8 cellular contexts compared by ENCODE assay signal in genomic region chr1:108962681-108963051, GRCh38. TPM values are rescaled to one million over a fixed set of nuclear protein-coding genes. Genes with fewer than 3 reads are reported as not detected.
A peak's percentile ranks its signal among the peaks of the same experiment; 100 is the strongest.
DNase-seq lines count a peak whose midpoint lies in the region; ATAC-seq lines count a peak whose summit lies in the region.

No MANE protein-coding gene starts in this region.

- ATAC-seq in GM18511 (IDR thresholded peaks at IDR 0.05; ENCODE audit: unreplicated experiment) (peak; percentile 41), GM18520 (IDR thresholded peaks at IDR 0.05; ENCODE audit: unreplicated experiment) (no peak)
- no peak for ATAC-seq in activated naive CD8-positive, alpha-beta T cell treated with anti-CD3 and anti-CD28 coated beads, Interleukin-2, amount 50 U/mL, for 24 hours

- peak overlapping the region; percentile 84 for H3K4me3 Mint-ChIP-seq in activated naive CD8-positive, alpha-beta T cell treated with anti-CD3 and anti-CD28 coated beads, Interleukin-2, amount 50 U/mL, for 24 hours
- H3K4me3 Mint-ChIP-seq in immature natural killer cell: peak overlapping the region; percentile 87 to 90 (median 88)

- peaks cover 36% of the 10 kb centered on the region for H3K4me1 Mint-ChIP-seq in activated naive CD8-positive, alpha-beta T cell treated with anti-CD3 and anti-CD28 coated beads, Interleukin-2, amount 50 U/mL, for 24 hours
- H3K4me1 Mint-ChIP-seq in immature natural killer cell: peaks cover 30 to 37% of the 10 kb centered on the region in 2 donors

- H3K27me3 Mint-ChIP-seq in activated naive CD8-positive, alpha-beta T cell treated with anti-CD3 and anti-CD28 coated beads, Interleukin-2, amount 50 U/mL, for 24 hours: peaks cover 12% of the 10 kb centered on the region
- peaks cover 10 to 29% (median 27%) of the 10 kb centered on the region in 3 donors for H3K27me3 Mint-ChIP-seq in immature natural killer cell (ENCODE audit: low read depth in 3 of 3)

- H3K9me3 Mint-ChIP-seq in activated naive CD8-positive, alpha-beta T cell treated with anti-CD3 and anti-CD28 coated beads, Interleukin-2, amount 50 U/mL, for 24 hours: no peaks in the 10 kb centered on the region
- no peaks in the 10 kb centered on the region for H3K9me3 Mint-ChIP-seq in immature natural killer cell

- peak overlapping the region; percentile 77 for H3K27ac Mint-ChIP-seq in activated naive CD8-positive, alpha-beta T cell treated with anti-CD3 and anti-CD28 coated beads, Interleukin-2, amount 50 U/mL, for 24 hours
- peak overlapping the region; percentile 53 to 97 (median 93) for H3K27ac Mint-ChIP-seq in immature natural killer cell

- peak; percentile 4 for DNase-seq in NCI-H2171 (lab: John Stamatoyannopoulos, UW)
- peak; percentile 32 for DNase-seq in activated naive CD8-positive, alpha-beta T cell treated with anti-CD3 and anti-CD28 coated beads, Interleukin-2, amount 50 U/mL, for 24 hours
- no peak for DNase-seq in immature natural killer cell
- DNase-seq in stimulated activated CD4-positive, alpha-beta T cell treated with anti-CD3 and anti-CD28 coated beads, TNF-alpha, amount 100 ng/mL, for 4 hours (ENCODE audit: low read depth in 3 of 3): peak in 2 of 3 experiments; percentile 9 to 17
- DNase-seq in COLO829 (ENCODE audit: low spot score): no peak
- no peak for DNase-seq in SKM-1 (lab: John Stamatoyannopoulos, UW; ENCODE audit: unreplicated experiment)

- H3K36me3 Mint-ChIP-seq in activated naive CD8-positive, alpha-beta T cell treated with anti-CD3 and anti-CD28 coated beads, Interleukin-2, amount 50 U/mL, for 24 hours (ENCODE audit: low read depth): peaks cover 17% of the 10 kb centered on the region
- peaks cover 10 to 20% (median 20%) of the 10 kb centered on the region in 3 donors for H3K36me3 Mint-ChIP-seq in immature natural killer cell

RNA-seq across cellular contexts. Expression of gene CLCC1, which starts 0.6 kb away (rescaled TPM):
- 10 to 100 TPM in 2 of 3 donors, 1 to 10 TPM in 1; 9.8 to 13.4 (median 10.7) TPM for polyA plus RNA-seq in immature natural killer cell

Comparison
In these comparisons a context has a peak if more than half of its experiments do, and no peak if none do; other contexts are left out.
1. DNase-seq: peak in NCI-H2171 (single experiment), activated naive CD8-positive, alpha-beta T cell treated with anti-CD3 and anti-CD28 coated beads, Interleukin-2, amount 50 U/mL, for 24 hours (single experiment) and stimulated activated CD4-positive, alpha-beta T cell treated with anti-CD3 and anti-CD28 coated beads, TNF-alpha, amount 100 ng/mL, for 4 hours (2 of 3); none in immature natural killer cell (0 of 3), COLO829 (single experiment) and SKM-1 (single experiment).